ENCODE assay signal across 9 cellular contexts in genomic region chr19:38731654-38732301, GRCh38. TPM values are rescaled to one million over a fixed set of nuclear protein-coding genes. Genes with fewer than 3 reads are reported as not detected.
A peak's percentile ranks its signal among the peaks of the same experiment; 100 is the strongest.
DNase-seq lines count a peak whose midpoint lies in the region; ATAC-seq, FAIRE-seq and TF ChIP-seq lines count a peak whose summit lies in the region.
"Had no signal": no experiment of that assay in that cellular context is flagged by ENCODE, and none has a peak within 500 bp of the region (broad histone marks: within the 10 kb centered on the region; RNA-seq: fewer than 3 reads in every experiment).

No MANE protein-coding gene starts in this region.

- ATAC-seq in WTC11 = no peak
- ATAC-seq in HG03039 (IDR thresholded peaks at IDR 0.05; ENCODE audit: unreplicated experiment) = no peak

- H3K27me3 ChIP-seq in spleen (replicated peaks in 1 of 7) (peaks cover 0 to 8% (median 0%) of the 10 kb centered on the region in 7 donors), HAP-1 (ENCODE audit: low read depth) (no peaks in the 10 kb centered on the region)

- peaks cover 5 to 23% of the 10 kb centered on the region in 2 donors for H3K4me1 ChIP-seq in kidney (ENCODE audit: control insufficient read depth in 1 of 2, insufficient read depth in 1 of 2, low read depth in 1 of 2, low read length in 2 of 2)
- H3K4me1 ChIP-seq in spleen = peaks cover 33 to 95% (median 84%) of the 10 kb centered on the region in 6 donors
- no peaks in the 10 kb centered on the region for H3K4me1 ChIP-seq in HAP-1

- no peaks in the 10 kb centered on the region for H3K9me3 ChIP-seq in kidney (ENCODE audit: control insufficient read depth in 1 of 2, low read length in 2 of 2)
- no peaks in the 10 kb centered on the region for H3K9me3 ChIP-seq in spleen
- H3K9me3 ChIP-seq in HAP-1 = no peaks in the 10 kb centered on the region

- peaks cover 7% of the 10 kb centered on the region for H3K4me1 Mint-ChIP-seq in WTC11

- peak; percentile 44 for FAIRE-seq in HTR-8/SVneo (lab: Jason Lieb, UNC)
- no peak for FAIRE-seq in kidney (lab: Jason Lieb, UNC)

- H3K9ac ChIP-seq in kidney (ENCODE audit: low read length in 2 of 2) = peak overlapping the region in 1 of 2 donors; percentile 3

- CTCF ChIA-PET in WTC11 (lab: Charles Lee) = interaction anchor here (3.8 kb wide), 1 partner anchor 13 kb away, joined by 16 read pairs; no protein-coding TSS in a partner anchor

- 65 to 76% (median 68%) methylated on average over 10 of the region's 10 CpGs for WGBS in spleen, 5 donors

- H3K27ac ChIP-seq in kidney (ENCODE audit: low read depth in 2 of 2, low read length in 2 of 2) (peak overlapping the region; percentile 73 to 82), spleen (peak overlapping the region; percentile 74 to 88 (median 83))

- H3K27ac Mint-ChIP-seq in WTC11 = peak overlapping the region; percentile 27

- H3K9me3 Mint-ChIP-seq in WTC11 = no peaks in the 10 kb centered on the region

- H3K36me3 ChIP-seq in kidney (ENCODE audit: control insufficient read depth in 1 of 2, insufficient read depth in 2 of 2, low read length in 2 of 2) (peaks cover 9 to 17% of the 10 kb centered on the region in 2 donors), spleen (peaks cover 3 to 59% (median 40%) of the 10 kb centered on the region in 6 donors), HAP-1 (replicated peaks) (peaks cover 23% of the 10 kb centered on the region)

- TF ChIP-seq CTCF in WTC11 (IDR thresholded peaks at IDR 0.05) (no peak), kidney (IDR thresholded peaks at IDR 0.05; ENCODE audit: borderline replicate concordance, extremely low read depth, insufficient read depth) (no peak), spleen (IDR thresholded peaks at IDR 0.05 in 8 of 11, conservative IDR thresholded peaks at IDR 0.05 in 3 of 11) (no peak)

- no peak for DNase-seq in HTR-8/SVneo (ENCODE audit: insufficient read length, low spot score)
- no peak for DNase-seq in WTC11 (ENCODE audit: low spot score)
- peak; percentile 79 for DNase-seq in kidney
- peak; percentile 70 for DNase-seq in spleen
- no peak for DNase-seq in NK-92 treated with Interleukin-12 subunit alpha and Interleukin-12 subunit beta, amount 100 ng/mL, for 24 hours (lab: John Stamatoyannopoulos, UW)
- DNase-seq in HAP-1 (ENCODE audit: low spot score in 2 of 2) = no peak
- DNase-seq: activated CD4-positive, CD25-positive, alpha-beta regulatory T cell; effector CD4-positive, alpha-beta T cell had no signal

- POLR2A ChIA-PET in WTC11 (lab: Charles Lee) = interaction anchor here (0.6 kb wide), 1 partner anchor 29 kb away, joined by 3 read pairs; no protein-coding TSS in a partner anchor

- in situ Hi-C loops in HAP-1 (cut with MboI; ENCODE audit: low sequenced_read_pairs) = no loop called here

- TF ChIP-seq POLR2A in spleen (IDR thresholded peaks at IDR 0.05) = no peak

- peaks cover 15% of the 10 kb centered on the region for H3K36me3 Mint-ChIP-seq in WTC11

- H3K4me3 ChIP-seq in kidney (ENCODE audit: low read length in 2 of 2) (no peak overlapping the region), spleen (no peak overlapping the region), HAP-1 (no peak overlapping the region)

- intact Hi-C loops in kidney (cut with DNase I) = no loop called here
- intact Hi-C loops in spleen (cut with DNase I; ENCODE audit: low total_unique reads) = no loop called here

- no peak overlapping the region for H3K4me3 Mint-ChIP-seq in WTC11

- no peaks in the 10 kb centered on the region; the same call in 1 of the 2 replicates for H3K27me3 Mint-ChIP-seq in WTC11 (ENCODE audit: low read depth)

TF ChIP-seq in WTC11, 78 proteins besides CTCF, POLR2A, EP300 and RAD21:
- TF ChIP-seq ETV6 (CRISPR knock-in tag; IDR thresholded peaks at IDR 0.05) (no peak), PREB (CRISPR knock-in tag; IDR thresholded peaks at IDR 0.05; ENCODE audit: borderline replicate concordance) (no peak), MLX (CRISPR knock-in tag; IDR thresholded peaks at IDR 0.05) (no peak), ZNF263 (CRISPR knock-in tag; IDR thresholded peaks at IDR 0.05; ENCODE audit: low read depth) (no peak), ZNF121 (CRISPR knock-in tag; IDR thresholded peaks at IDR 0.05) (no peak), JAZF1 (CRISPR knock-in tag; IDR thresholded peaks at IDR 0.05) (no peak), NFATC4 (CRISPR knock-in tag; IDR thresholded peaks at IDR 0.05) (no peak), MYBL2 (CRISPR knock-in tag; IDR thresholded peaks at IDR 0.05) (no peak), ZNF317 (CRISPR knock-in tag; IDR thresholded peaks at IDR 0.05; ENCODE audit: borderline replicate concordance, low read depth) (no peak), SP1 (CRISPR knock-in tag; conservative IDR thresholded peaks at IDR 0.05) (no peak), MXD4 (CRISPR knock-in tag; IDR thresholded peaks at IDR 0.05; ENCODE audit: borderline replicate concordance) (no peak), CREM (CRISPR knock-in tag; IDR thresholded peaks at IDR 0.05) (no peak), RELA (CRISPR knock-in tag; IDR thresholded peaks at IDR 0.05; ENCODE audit: borderline replicate concordance) (no peak), ZNF425 (CRISPR knock-in tag; conservative IDR thresholded peaks at IDR 0.05) (no peak), TP53 (CRISPR knock-in tag; IDR thresholded peaks at IDR 0.05) (no peak), ZNF416 (CRISPR knock-in tag; IDR thresholded peaks at IDR 0.05) (no peak), JUN (CRISPR knock-in tag; IDR thresholded peaks at IDR 0.05) (no peak)

RNA-seq across cellular contexts. Expression of gene CAPN12, which starts 12.5 kb away (rescaled TPM):
- total RNA-seq in WTC11 (2021) (9.6 to 9.9 TPM (median 9.8 TPM) in 3 replicates), kidney (31.1 TPM), spleen (10 to 100 TPM in 5 of 7 donors, 1 to 10 TPM in 2; 9.0 to 25.6 (median 12.6) TPM)
- polyA plus RNA-seq in kidney (ENCODE audit: insufficient read depth, low read depth, low replicate concordance) (27.1 TPM), spleen (10 to 100 TPM; 15.2 to 33.3 (median 29.1) TPM)

RNA-seq across cellular contexts. Expression of gene LGALS7, which starts 41.5 kb away (rescaled TPM):
- 2.3 TPM in 1 of 3 replicates, not detected in the others for total RNA-seq in WTC11 (2021)
- 1.3 TPM for total RNA-seq in kidney
- polyA plus RNA-seq in kidney (ENCODE audit: insufficient read depth, low read depth, low replicate concordance) = not detected
- total RNA-seq in spleen = 1 to 10 TPM in 1 of 7 donors, not detected in 6; 4.4 TPM
- 1 to 10 TPM in 2 of 3 donors, under 1 TPM in 1; 0.52 to 7.4 (median 5.1) TPM for polyA plus RNA-seq in spleen

RNA-seq across cellular contexts. Expression of gene LGALS7B, which starts 57.2 kb away (rescaled TPM):
- 1.2 to 3.7 TPM (median 2.7 TPM) in 3 replicates for total RNA-seq in WTC11 (2021)
- total RNA-seq in kidney = not detected
- 3.7 TPM for polyA plus RNA-seq in kidney (ENCODE audit: insufficient read depth, low read depth, low replicate concordance)
- total RNA-seq in spleen = 10 to 100 TPM in 2 of 7 donors, 1 to 10 TPM in 2, not detected in 3; 1.1 to 60.3 (median 17.5) TPM
- polyA plus RNA-seq in spleen = 100 to 1,000 TPM in 2 of 3 donors, 1 to 10 TPM in 1; 1.1 to 167 (median 116) TPM

Comparison
In these comparisons a context has a peak if more than half of its experiments do, and no peak if none do; other contexts are left out.
1. DNase-seq: peak in kidney (single experiment) and spleen (single experiment); none in HTR-8/SVneo (single experiment), WTC11 (single experiment), NK-92 treated with Interleukin-12 subunit alpha and Interleukin-12 subunit beta, amount 100 ng/mL, for 24 hours (single experiment) and HAP-1 (0 of 2).